Comparison of ENCODE assay signal across 1 cellular context in genomic region chr6:158686311-158686710, GRCh38.
TF ChIP-seq lines count a peak whose summit lies in the region.

No MANE protein-coding gene starts in this region.

TF ChIP-seq in SK-N-SH treated with all-trans-retinoic acid at 6 μM for 48 hours, 23 proteins besides CTCF, POLR2A, EP300 and RAD21 (continued from another document):
- TF ChIP-seq CSRNP3 (CRISPR knock-in tag; IDR thresholded peaks at IDR 0.05) (no peak), TSHZ2 (CRISPR knock-in tag; IDR thresholded peaks at IDR 0.05) (no peak), ZC3H10 (CRISPR knock-in tag; IDR thresholded peaks at IDR 0.05) (no peak), ISL1 (CRISPR knock-in tag; IDR thresholded peaks at IDR 0.05) (no peak), PPARA (CRISPR knock-in tag; IDR thresholded peaks at IDR 0.05; ENCODE audit: borderline replicate concordance) (no peak), ESRRG (CRISPR knock-in tag; IDR thresholded peaks at IDR 0.05) (no peak), BACH2 (CRISPR knock-in tag; IDR thresholded peaks at IDR 0.05; ENCODE audit: borderline replicate concordance) (no peak), TOX (CRISPR knock-in tag; IDR thresholded peaks at IDR 0.05; ENCODE audit: borderline replicate concordance) (no peak), PATZ1 (CRISPR knock-in tag; IDR thresholded peaks at IDR 0.05; ENCODE audit: borderline replicate concordance) (no peak), POU6F1 (CRISPR knock-in tag; IDR thresholded peaks at IDR 0.05; ENCODE audit: borderline replicate concordance, low read depth) (no peak)
TF ChIP-seq in SK-N-SH treated with all-trans-retinoic acid at 6 μM for 48 hours: peak in this region for 0.
